In genomic region chr10:79220296-79220695, GRCh38 we compare ENCODE assay signal across 1 cellular context.
TF ChIP-seq lines count a peak whose summit lies in the region.

No MANE protein-coding gene starts in this region.

TF ChIP-seq in GM23338, 12 proteins besides CTCF, POLR2A, EP300 and RAD21 (continued from another document):
- TF ChIP-seq ETS1 (IDR thresholded peaks at IDR 0.05) (no peak), STAT1 (IDR thresholded peaks at IDR 0.05; ENCODE audit: unreplicated experiment) (no peak), ZNF114 (CRISPR knock-in tag; IDR thresholded peaks at IDR 0.05) (no peak), POLR2AphosphoS5 (IDR thresholded peaks at IDR 0.05; ENCODE audit: low read depth) (no peak; the same call in 1 of the 2 replicates), ZNF331 (CRISPR knock-in tag; IDR thresholded peaks at IDR 0.05; ENCODE audit: low read depth) (no peak), EZH2phosphoT487 (IDR thresholded peaks at IDR 0.05; ENCODE audit: unreplicated experiment) (no peak), REST (IDR thresholded peaks at IDR 0.05; ENCODE audit: unreplicated experiment) (no peak)
